ENCODE assay signal across 8 cellular contexts in genomic region chr13:95552539-95553270, GRCh38. TPM values are rescaled to one million over a fixed set of nuclear protein-coding genes. Genes with fewer than 3 reads are reported as not detected.
A peak's percentile ranks its signal among the peaks of the same experiment; 100 is the strongest.
DNase-seq lines count a peak whose midpoint lies in the region; ATAC-seq and TF ChIP-seq lines count a peak whose summit lies in the region.

Gene CLDN10, plus strand, starts transcription at chr13:95552720. Its CDS starts 34 bp downstream, at chr13:95552754.

- H3K4me2 ChIP-seq in IMR-90 (ENCODE audit: low read depth, low read length) = no peak within 1 kb of the TSS
- H3K4me2 ChIP-seq in osteoblast (ENCODE audit: insufficient read depth, low read length) = no peak within 1 kb of the TSS

- TF ChIP-seq CTCF in GM10266 (IDR thresholded peaks at IDR 0.05; ENCODE audit: control insufficient read depth, insufficient read depth, low read depth, missing control alignments) (no peak), IMR-90 (conservative IDR thresholded peaks at IDR 0.05; ENCODE audit: low read depth, low read length) (no peak), osteoblast (IDR thresholded peaks at IDR 0.05; ENCODE audit: extremely low read depth, low read depth, low read length) (no peak), omental fat pad (IDR thresholded peaks at IDR 0.05) (no peak)

- H3K56ac ChIP-seq in IMR-90 (ENCODE audit: extremely low read depth, insufficient read depth, low read length) = no peak within 1 kb of the TSS

- no peak within 1 kb of the TSS for H2AK9ac ChIP-seq in IMR-90 (replicated peaks; ENCODE audit: low read depth, low read length, poor library complexity)

- H2BK15ac ChIP-seq in IMR-90 (ENCODE audit: low read depth, low read length) = no peak within 1 kb of the TSS

- H3K27ac ChIP-seq in IMR-90 (ENCODE audit: insufficient read depth, low read length) (no peak within 1 kb of the TSS), esophagus (ENCODE audit: low read depth in 2 of 2, low read length in 1 of 2) (no peak within 1 kb of the TSS), osteoblast (ENCODE audit: low read depth, low read length) (no peak within 1 kb of the TSS)

- BruUV-seq in IMR-90 (replicated peaks; lab: Mats Ljungman, UMichigan) = no TSS peak

- H2BK120ac ChIP-seq in IMR-90 (ENCODE audit: low read depth, low read length) = no peak within 1 kb of the TSS

- H4K8ac ChIP-seq in IMR-90 (ENCODE audit: low read depth in 2 of 2, low read length in 2 of 2) = no peak within 1 kb of the TSS

- H3K9me3 ChIP-seq in IMR-90 (ENCODE audit: control insufficient read depth, insufficient read depth, low read length) (peaks cover 13% of the 10 kb centered on the region), esophagus (ENCODE audit: control insufficient read depth in 2 of 2, insufficient read depth in 1 of 2, low read depth in 1 of 2, low read length in 1 of 2) (no peaks in the 10 kb centered on the region), osteoblast (ENCODE audit: low read depth, low read length) (no peaks in the 10 kb centered on the region)

- dilution Hi-C loops in IMR-90 (cut with HindIII; ENCODE audit: low sequenced_read_pairs, unreplicated experiment) = no loop called here

- POLR2A ChIA-PET in IMR-90 (lab: Charles Lee; ENCODE audit: unreplicated experiment) = no interaction called here

- no peaks in the 10 kb centered on the region for H3K79me1 ChIP-seq in IMR-90 (ENCODE audit: low read depth in 1 of 2, low read length in 2 of 2)

- no peak within 1 kb of the TSS for H3K9ac ChIP-seq in IMR-90 (ENCODE audit: low read depth, low read length)

- no peak within 1 kb of the TSS for H3K14ac ChIP-seq in IMR-90 (replicated peaks; ENCODE audit: low read depth, low read length)

- H2BK20ac ChIP-seq in IMR-90 (ENCODE audit: low read depth, low read length) = no peak within 1 kb of the TSS

- ATAC-seq in IMR-90 (ENCODE audit: low read depth) = no peak
- ATAC-seq in omental fat pad (ENCODE audit: low FRiP score) = no peak
- ATAC-seq in HG02588 (IDR thresholded peaks at IDR 0.05; ENCODE audit: unreplicated experiment) = no peak

- H4K91ac ChIP-seq in IMR-90 (ENCODE audit: insufficient read depth, low read depth, low read length) = no peak within 1 kb of the TSS

- TF ChIP-seq RAD21 in IMR-90 (IDR thresholded peaks at IDR 0.05; ENCODE audit: low read length) = no peak

- H3K4me1 ChIP-seq in IMR-90 (ENCODE audit: control insufficient read depth, insufficient read depth, low read length) = no peaks in the 10 kb centered on the region
- peaks cover 0 to 6% of the 10 kb centered on the region in 2 donors for H3K4me1 ChIP-seq in esophagus (ENCODE audit: control insufficient read depth in 2 of 2, insufficient read depth in 2 of 2, low read length in 1 of 2)
- H3K4me1 ChIP-seq in osteoblast (ENCODE audit: insufficient read depth, low read length) = peaks cover 2% of the 10 kb centered on the region

- H3K36me3 ChIP-seq in IMR-90 (ENCODE audit: control insufficient read depth, insufficient read depth, low read length) (no peaks in the 10 kb centered on the region), esophagus (ENCODE audit: control insufficient read depth in 2 of 2, insufficient read depth in 2 of 2, low read length in 1 of 2) (no peaks in the 10 kb centered on the region), osteoblast (ENCODE audit: insufficient read depth, low read length) (no peaks in the 10 kb centered on the region)

- no peaks in the 10 kb centered on the region for H3K9me1 ChIP-seq in IMR-90 (ENCODE audit: insufficient read depth, low read length)

- DNase-seq in GM10266 (ENCODE audit: extremely low spot score) = peak; percentile 35
- DNase-seq in IMR-90 = no peak
- peak; percentile 62 for DNase-seq in osteoblast (ENCODE audit: insufficient read length, low spot score, missing footprints)
- no peak for DNase-seq in activated CD8-positive, alpha-beta memory T cell treated with anti-CD3 and anti-CD28 coated beads for 24 hours
- no peak for DNase-seq in omental fat pad (ENCODE audit: low spot score)
- no peak for DNase-seq in NCI-H1436 treated with DMSO at 0.1 percent for 48 hours (lab: John Stamatoyannopoulos, UW)

- H4K20me1 ChIP-seq in IMR-90 (ENCODE audit: insufficient read depth, low read length) (no peaks in the 10 kb centered on the region), osteoblast (ENCODE audit: insufficient read depth, low read length) (no peaks in the 10 kb centered on the region)

- H2BK5ac ChIP-seq in IMR-90 (ENCODE audit: low read depth, low read length, poor library complexity, severe bottlenecking) = no peak within 1 kb of the TSS

- no peak for TF ChIP-seq POLR2A in IMR-90 (IDR thresholded peaks at IDR 0.05; ENCODE audit: low read depth, low read length)

- in situ Hi-C loops in IMR-90 (cut with MboI; ENCODE audit: low sequenced_read_pairs) = no loop called here

- no peak within 1 kb of the TSS for H2AK5ac ChIP-seq in IMR-90 (ENCODE audit: low read depth, low read length)

- CTCF ChIA-PET in IMR-90 (lab: Yijun Ruan, JAX) = no interaction called here

- H3K27me3 ChIP-seq in IMR-90 (ENCODE audit: control insufficient read depth, insufficient read depth, low read length) = peaks cover 73% of the 10 kb centered on the region
- H3K27me3 ChIP-seq in esophagus (ENCODE audit: control insufficient read depth in 1 of 2, insufficient read depth in 2 of 2, low read length in 2 of 2) = peaks cover 3 to 12% of the 10 kb centered on the region in 2 donors
- H3K27me3 ChIP-seq in osteoblast (ENCODE audit: insufficient read depth, low read length) = peaks cover 88% of the 10 kb centered on the region

- no peak within 1 kb of the TSS for H3K4me3 ChIP-seq in IMR-90 (ENCODE audit: insufficient read depth, low read depth, low read length)
- H3K4me3 ChIP-seq in esophagus (ENCODE audit: low read depth in 1 of 2, low read length in 2 of 2) = peak within 1 kb of the TSS; percentile 20 to 25
- no peak within 1 kb of the TSS for H3K4me3 ChIP-seq in osteoblast (ENCODE audit: insufficient read depth, low read length)

- WGBS in IMR-90 (ENCODE audit: extremely low coverage in 2 of 2, insufficient read length in 1 of 2), 2 experiments = 6% methylated on average over 14 of the region's 65 CpGs; no CpG with 5 or more reads in 1 of the 2 experiments
- 7 to 11% methylated on average over 45 to 65 of the region's 65 CpGs for WGBS in esophagus, 2 donors

- H2AFZ ChIP-seq in IMR-90 (replicated peaks; ENCODE audit: low read length, poor library complexity) = peak within 1 kb of the TSS; percentile 53
- H2AFZ ChIP-seq in osteoblast (ENCODE audit: low read length) = no peak within 1 kb of the TSS

- H3K23ac ChIP-seq in IMR-90 (ENCODE audit: low read depth, low read length) = no peak within 1 kb of the TSS

- no peak within 1 kb of the TSS for H3K18ac ChIP-seq in IMR-90 (ENCODE audit: low read depth, low read length)

- H3K4ac ChIP-seq in IMR-90 (ENCODE audit: low read depth, low read length) = no peak within 1 kb of the TSS

- no peak within 1 kb of the TSS for H4K5ac ChIP-seq in IMR-90 (ENCODE audit: low read depth, low read length)

- intact Hi-C loops in IMR-90 (cut with micrococcal nuclease) = no loop called here

- no peaks in the 10 kb centered on the region for H3K79me2 ChIP-seq in osteoblast (ENCODE audit: insufficient read depth, low read length)

TF ChIP-seq in IMR-90, 13 proteins besides CTCF, POLR2A, EP300 and RAD21:
- TF ChIP-seq CHD1 (IDR thresholded peaks at IDR 0.05; ENCODE audit: low read depth, low read length) (no peak), CEBPB (IDR thresholded peaks at IDR 0.05; ENCODE audit: low read depth, low read length) (no peak), NFE2L2 (IDR thresholded peaks at IDR 0.05; ENCODE audit: low read depth, low read length) (no peak), MAZ (IDR thresholded peaks at IDR 0.05; ENCODE audit: borderline replicate concordance, low read depth, low read length) (no peak), BHLHE40 (IDR thresholded peaks at IDR 0.05; ENCODE audit: low read depth, low read length) (no peak), USF2 (IDR thresholded peaks at IDR 0.05; ENCODE audit: low read depth, low read length) (no peak), RCOR1 (IDR thresholded peaks at IDR 0.05; ENCODE audit: insufficient replicate concordance, low read length) (no peak), MXI1 (IDR thresholded peaks at IDR 0.05; ENCODE audit: borderline replicate concordance, low read depth, low read length) (no peak), RFX5 (IDR thresholded peaks at IDR 0.05; ENCODE audit: low read depth, low read length) (no peak), SMC3 (IDR thresholded peaks at IDR 0.05; ENCODE audit: low read depth, low read length) (no peak), FOS (IDR thresholded peaks at IDR 0.05; ENCODE audit: low read depth, low read length) (no peak), MAFK (IDR thresholded peaks at IDR 0.05; ENCODE audit: low read depth, low read length) (no peak), ELK1 (IDR thresholded peaks at IDR 0.05; ENCODE audit: borderline replicate concordance, low read depth, low read length) (no peak)

RNA-seq across cellular contexts. Expression of gene CLDN10, which starts in this region (rescaled TPM):
- total RNA-seq in IMR-90 (2012; rRNA removed) (not detected in 2 replicates), osteoblast (not detected in 2 replicates), omental fat pad (under 1 TPM in 2 of 4 donors, not detected in 2; 0.47 to 0.69 TPM)
- polyA plus RNA-seq in IMR-90 (2012; rRNA removed) (not detected in 2 replicates), esophagus (1 to 10 TPM; 2.5 to 3.9 TPM)
- not detected in 2 replicates for polyA plus RNA-seq in IMR-90 (2012; cell fraction: cytosol; rRNA removed)
- not detected in 2 replicates for polyA plus RNA-seq in IMR-90 (2012; cell fraction: nucleus; rRNA removed; ENCODE audit: low replicate concordance)

Comparison
In these comparisons a context has a peak if more than half of its experiments do, and no peak if none do; other contexts are left out.
1. Peak in DNase-seq in osteoblast; RNA of the gene not detected or under 1 TPM.
2. H3K4me3 ChIP-seq: peak in esophagus (2 of 2); none in IMR-90 (single experiment) and osteoblast (single experiment).